12 cellular contexts compared by ENCODE assay signal in the genomic region with DNA sequence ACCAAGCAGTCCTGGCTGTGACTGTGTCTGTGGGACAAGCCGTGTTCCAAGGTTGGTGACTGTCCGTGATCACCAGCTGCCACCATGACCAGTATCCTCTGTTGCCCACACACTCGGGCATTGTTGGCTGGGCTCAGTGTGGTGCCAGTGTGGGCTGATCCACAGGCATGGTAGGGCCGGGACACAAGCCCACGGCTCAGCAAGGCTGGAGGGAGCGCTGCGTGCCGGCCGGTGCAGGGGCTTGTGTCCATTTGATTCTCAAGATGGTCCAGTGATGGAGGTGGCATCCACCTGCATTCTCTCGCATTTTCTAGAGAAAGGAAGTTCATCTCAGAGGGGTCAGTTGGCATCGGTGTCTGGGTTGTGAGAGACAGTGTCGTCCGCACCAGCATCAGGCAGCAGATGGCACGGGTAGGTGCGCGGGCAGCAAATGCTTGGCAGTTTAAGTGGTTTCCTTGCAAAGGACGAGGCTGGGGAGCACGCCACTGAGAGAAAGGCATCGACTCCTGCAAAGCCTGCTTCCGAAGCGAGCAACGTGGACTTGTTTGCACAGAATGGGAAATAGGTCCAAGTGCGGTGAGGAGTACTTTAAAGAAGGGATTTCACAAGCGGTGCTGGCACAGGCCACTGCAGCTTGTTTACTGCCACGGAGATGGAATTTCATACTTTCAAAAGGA. TPM values are rescaled to one million over a fixed set of nuclear protein-coding genes. Genes with fewer than 3 reads are reported as not detected.
DNase-seq lines count a peak whose midpoint lies in the region; TF ChIP-seq lines count a peak whose summit lies in the region.
"Had no signal": no experiment of that assay in that cellular context is flagged by ENCODE, and none has a peak within 500 bp of the region (broad histone marks: within the 10 kb centered on the region; RNA-seq: fewer than 3 reads in every experiment).

No MANE protein-coding gene starts in this region.

- TF ChIP-seq EP300 in tibial nerve (IDR thresholded peaks at IDR 0.05), result peak in 1 of 2 donors; percentile 67

- TF ChIP-seq CTCF in epithelial cell of esophagus (IDR thresholded peaks at IDR 0.05; ENCODE audit: insufficient read depth, low read depth, low read length, missing control alignments) (no peak), tibial nerve (IDR thresholded peaks at IDR 0.05) (no peak)

- DNase-seq in DMS53 (lab: John Stamatoyannopoulos, UW), result peak; percentile 23
- DNase-seq in DMS53 treated with DMSO at 0.1 percent for 48 hours (lab: John Stamatoyannopoulos, UW; ENCODE audit: unreplicated experiment), result no peak
- peak; percentile 7 for DNase-seq in epithelial cell of esophagus (ENCODE audit: low read depth)
- DNase-seq in mesenchymal stem cell, result no peak
- DNase-seq in tibial nerve (ENCODE audit: low spot score in 2 of 2), result peak; percentile 65 to 85
- no peak for DNase-seq in NOMO-1 treated with DMSO at 0.1 percent for 48 hours (lab: John Stamatoyannopoulos, UW; ENCODE audit: unreplicated experiment)
- DNase-seq in Ammon's horn (ENCODE audit: low spot score), result no peak
- DNase-seq in NCI-H146 treated with DMSO at 0.1 percent for 48 hours (lab: John Stamatoyannopoulos, UW; ENCODE audit: unreplicated experiment), result no peak
- DNase-seq: activated CD4-positive, alpha-beta T cell treated with anti-CD3 and anti-CD28 coated beads, Interleukin-2, amount 10 ng/mL, durations not matched to agents 24 days and 14 days; activated naive CD8-positive, alpha-beta T cell treated with anti-CD3 and anti-CD28 coated beads for 36 hours; SHP77; stimulated activated CD4-positive, alpha-beta T cell treated with anti-CD3 and anti-CD28 coated beads, Interleukin-15, amount 100 ng/mL, for 24 hours had no signal

- peak overlapping the region; percentile 19 to 46 for H2BK12ac ChIP-seq in mesenchymal stem cell (ENCODE audit: low read length in 2 of 2)

- H3K27ac ChIP-seq in mesenchymal stem cell (ENCODE audit: low read length, poor library complexity, severe bottlenecking), result no peak overlapping the region
- peak overlapping the region in 3 of 4 donors; percentile 40 to 89 (median 86) for H3K27ac ChIP-seq in tibial nerve

- H3K27me3 ChIP-seq in mesenchymal stem cell (ENCODE audit: control insufficient read depth in 1 of 2, insufficient read depth in 1 of 2, low read length in 2 of 2), result peaks cover 0 to 21% of the 10 kb centered on the region in 2 experiments
- H3K27me3 ChIP-seq in tibial nerve, result no peaks in the 10 kb centered on the region

- H2AFZ ChIP-seq in mesenchymal stem cell (ENCODE audit: low read depth, low read length), result no peak overlapping the region

- H2AK5ac ChIP-seq in mesenchymal stem cell (ENCODE audit: low read length, severe bottlenecking), result no peak overlapping the region

- H3K9me3 ChIP-seq in mesenchymal stem cell (ENCODE audit: control insufficient read depth, low read length), result no peaks in the 10 kb centered on the region
- H3K9me3 ChIP-seq in tibial nerve, result no peaks in the 10 kb centered on the region

- 94% methylated on average over 25 of the region's 25 CpGs for WGBS in mesenchymal stem cell
- 75 to 84% methylated on average over 17 to 18 of the region's 25 CpGs for WGBS in tibial nerve, 2 donors

- H3K36me3 ChIP-seq in mesenchymal stem cell (ENCODE audit: control insufficient read depth in 1 of 2, insufficient read depth in 2 of 2, low read depth in 1 of 2, low read length in 2 of 2) (peaks cover 0 to 43% of the 10 kb centered on the region in 2 experiments), tibial nerve (no peaks in the 10 kb centered on the region)

- peak overlapping the region; percentile 71 for H3K9ac ChIP-seq in mesenchymal stem cell (ENCODE audit: low read length)

- H3K18ac ChIP-seq in mesenchymal stem cell (ENCODE audit: low read depth in 1 of 2, low read length in 2 of 2), result peak overlapping the region; percentile 58 to 81

- H3K79me1 ChIP-seq in mesenchymal stem cell (replicated peaks; ENCODE audit: low read length, poor library complexity, severe bottlenecking), result no peaks in the 10 kb centered on the region

- TF ChIP-seq POLR2A in tibial nerve (IDR thresholded peaks at IDR 0.05), result no peak

- H3K4me2 ChIP-seq in mesenchymal stem cell (ENCODE audit: low read length, poor library complexity, severe bottlenecking), result no peak overlapping the region

- H3K4ac ChIP-seq in mesenchymal stem cell (ENCODE audit: low read depth in 1 of 2, low read length in 2 of 2), result no peak overlapping the region

- peak overlapping the region; percentile 79 for H4K91ac ChIP-seq in mesenchymal stem cell (ENCODE audit: low read length)

- no peak overlapping the region for H2BK120ac ChIP-seq in mesenchymal stem cell (ENCODE audit: low read depth, low read length)

- peaks cover 24% of the 10 kb centered on the region for H3K4me1 ChIP-seq in mesenchymal stem cell (ENCODE audit: control insufficient read depth, insufficient read depth, low read depth, low read length)
- peaks cover 0 to 60% (median 33%) of the 10 kb centered on the region in 4 donors for H3K4me1 ChIP-seq in tibial nerve

- peak overlapping the region; percentile 42 for H4K8ac ChIP-seq in mesenchymal stem cell (ENCODE audit: low read length)

- H2BK5ac ChIP-seq in mesenchymal stem cell (ENCODE audit: low read depth, low read length, poor library complexity, severe bottlenecking), result no peak overlapping the region

- peak overlapping the region in 1 of 2 experiments; percentile 46 for H3K14ac ChIP-seq in mesenchymal stem cell (ENCODE audit: low read length in 2 of 2)

- H2BK15ac ChIP-seq in mesenchymal stem cell (ENCODE audit: low read depth, poor library complexity, severe bottlenecking), result no peak overlapping the region

- H3K23ac ChIP-seq in mesenchymal stem cell (ENCODE audit: low read length in 2 of 2), result no peak overlapping the region

- H3K4me3 ChIP-seq in epithelial cell of esophagus (ENCODE audit: low read length), result no peak overlapping the region
- H3K4me3 ChIP-seq in mesenchymal stem cell (ENCODE audit: insufficient read depth in 1 of 2, low read depth in 1 of 2, low read length in 2 of 2), result peak overlapping the region in 1 of 2 experiments; percentile 20
- H3K4me3 ChIP-seq in tibial nerve, result no peak overlapping the region

RNA-seq across cellular contexts. Expression of gene TWIST2, which starts 20.9 kb away (rescaled TPM):
- 11.1 TPM for polyA plus RNA-seq in mesenchymal stem cell (2013, experiment 1 of 2)
- 11.7 TPM for polyA plus RNA-seq in mesenchymal stem cell (2013, experiment 2 of 2)
- 100 to 1,000 TPM in 3 of 4 donors, 10 to 100 TPM in 1; 72.5 to 140 (median 106) TPM for total RNA-seq in tibial nerve
- total RNA-seq: activated CD4-positive, alpha-beta T cell treated with anti-CD3 and anti-CD28 coated beads, Interleukin-2, amount 10 ng/mL, durations not matched to agents 24 days and 14 days; activated naive CD8-positive, alpha-beta T cell treated with anti-CD3 and anti-CD28 coated beads for 36 hours had no signal

Comparison
In these comparisons a context has a peak if more than half of its experiments do, and no peak if none do; other contexts are left out.
1. DNase-seq: peak in DMS53 (single experiment), epithelial cell of esophagus (single experiment) and tibial nerve (2 of 2); none in DMS53 treated with DMSO at 0.1 percent for 48 hours (single experiment), mesenchymal stem cell (single experiment), NOMO-1 treated with DMSO at 0.1 percent for 48 hours (single experiment), Ammon's horn (single experiment) and NCI-H146 treated with DMSO at 0.1 percent for 48 hours (single experiment).